Comparison of ENCODE assay signal across 1 cellular context in genomic region chr7:157751951-157752673, GRCh38.
TF ChIP-seq lines count a peak whose summit lies in the region.

No MANE protein-coding gene starts in this region.

TF ChIP-seq in HepG2, 621 proteins besides CTCF, POLR2A, EP300 and RAD21 (continued from another document):
- TF ChIP-seq ZNF740 (CRISPR knock-in tag; IDR thresholded peaks at IDR 0.05) = no peak
- TF ChIP-seq ARNTL (CRISPR knock-in tag; IDR thresholded peaks at IDR 0.05) = no peak
- TF ChIP-seq, protein P1, sequence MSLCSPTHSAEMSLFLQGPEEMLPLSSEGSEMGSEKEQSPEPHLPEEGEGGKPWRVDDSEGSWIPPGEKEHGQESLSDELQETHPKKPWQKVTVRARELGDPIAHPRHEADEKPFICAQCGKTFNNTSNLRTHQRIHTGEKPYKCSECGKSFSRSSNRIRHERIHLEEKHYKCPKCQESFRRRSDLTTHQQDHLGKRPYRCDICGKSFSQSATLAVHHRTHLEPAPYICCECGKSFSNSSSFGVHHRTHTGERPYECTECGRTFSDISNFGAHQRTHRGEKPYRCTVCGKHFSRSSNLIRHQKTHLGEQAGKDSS (CRISPR knock-in tag; IDR thresholded peaks at IDR 0.05; ENCODE audit: borderline replicate concordance, low read depth) = no peak
- TF ChIP-seq ZFP82 (CRISPR knock-in tag; IDR thresholded peaks at IDR 0.05; ENCODE audit: borderline replicate concordance) = no peak
- TF ChIP-seq RXRA (CRISPR knock-in tag; IDR thresholded peaks at IDR 0.05) = no peak
- no peak for TF ChIP-seq ATAD3A (CRISPR knock-in tag; IDR thresholded peaks at IDR 0.05)
- TF ChIP-seq CBX2 (IDR thresholded peaks at IDR 0.05; ENCODE audit: low read depth, low read length) = no peak
- TF ChIP-seq CBX2 (CRISPR knock-in tag; IDR thresholded peaks at IDR 0.05; ENCODE audit: low read depth) = no peak
- TF ChIP-seq CEBPG (CRISPR knock-in tag; IDR thresholded peaks at IDR 0.05) = no peak
- TF ChIP-seq POLR2AphosphoS2 (IDR thresholded peaks at IDR 0.05; ENCODE audit: low read depth, low read length) = no peak
- no peak for TF ChIP-seq SMARCE1 (IDR thresholded peaks at IDR 0.05; ENCODE audit: borderline replicate concordance)
- no peak for TF ChIP-seq ONECUT2 (CRISPR knock-in tag; IDR thresholded peaks at IDR 0.05)
- no peak for TF ChIP-seq SMAD1 (CRISPR knock-in tag; IDR thresholded peaks at IDR 0.05; ENCODE audit: borderline replicate concordance, low read depth)
- TF ChIP-seq, protein P2, sequence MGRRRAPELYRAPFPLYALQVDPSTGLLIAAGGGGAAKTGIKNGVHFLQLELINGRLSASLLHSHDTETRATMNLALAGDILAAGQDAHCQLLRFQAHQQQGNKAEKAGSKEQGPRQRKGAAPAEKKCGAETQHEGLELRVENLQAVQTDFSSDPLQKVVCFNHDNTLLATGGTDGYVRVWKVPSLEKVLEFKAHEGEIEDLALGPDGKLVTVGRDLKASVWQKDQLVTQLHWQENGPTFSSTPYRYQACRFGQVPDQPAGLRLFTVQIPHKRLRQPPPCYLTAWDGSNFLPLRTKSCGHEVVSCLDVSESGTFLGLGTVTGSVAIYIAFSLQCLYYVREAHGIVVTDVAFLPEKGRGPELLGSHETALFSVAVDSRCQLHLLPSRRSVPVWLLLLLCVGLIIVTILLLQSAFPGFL (CRISPR knock-in tag; IDR thresholded peaks at IDR 0.05) = no peak
